Comparison of ENCODE assay signal across 1 cellular context in genomic region chr4:6709230-6710114, GRCh38.
TF ChIP-seq lines count a peak whose summit lies in the region.

Gene MRFAP1L1 (minus strand): TSS chr4:6709865. CDS start chr4:6709629, 236 bp downstream.

TF ChIP-seq in HepG2, 621 proteins besides CTCF, POLR2A, EP300 and RAD21 (continued from another document and continues in another):
- TF ChIP-seq ZNF280D (CRISPR knock-in tag; IDR thresholded peaks at IDR 0.05), result peak; percentile 79
- TF ChIP-seq REXO4 (CRISPR knock-in tag; IDR thresholded peaks at IDR 0.05; ENCODE audit: borderline replicate concordance), result no peak
- no peak for TF ChIP-seq HINFP (CRISPR knock-in tag; IDR thresholded peaks at IDR 0.05; ENCODE audit: low read depth)
- peak; percentile 57; the same call in 1 of the 2 replicates for TF ChIP-seq ZNF276 (CRISPR knock-in tag; IDR thresholded peaks at IDR 0.05; ENCODE audit: low read depth)
- TF ChIP-seq MIXL1 (CRISPR knock-in tag; IDR thresholded peaks at IDR 0.05), result no peak
- no peak for TF ChIP-seq ZNF10 (CRISPR knock-in tag; IDR thresholded peaks at IDR 0.05; ENCODE audit: borderline replicate concordance, low read depth)
- TF ChIP-seq SALL2 (CRISPR knock-in tag; IDR thresholded peaks at IDR 0.05), result no peak
- TF ChIP-seq ZFP37 (CRISPR knock-in tag; IDR thresholded peaks at IDR 0.05; ENCODE audit: borderline replicate concordance), result no peak
- no peak for TF ChIP-seq ZNF143 (CRISPR knock-in tag; IDR thresholded peaks at IDR 0.05)
- TF ChIP-seq HOXA7 (CRISPR knock-in tag; IDR thresholded peaks at IDR 0.05), result no peak
- no peak for TF ChIP-seq ZNF652 (CRISPR knock-in tag; IDR thresholded peaks at IDR 0.05; ENCODE audit: borderline replicate concordance, low read depth)
- no peak for TF ChIP-seq ZMYM2 (CRISPR knock-in tag; IDR thresholded peaks at IDR 0.05)
- no peak for TF ChIP-seq REL (CRISPR knock-in tag; conservative IDR thresholded peaks at IDR 0.05)
- no peak for TF ChIP-seq HDAC6 (IDR thresholded peaks at IDR 0.05; ENCODE audit: low read depth, low read length)
- no peak for TF ChIP-seq RCOR2 (CRISPR knock-in tag; IDR thresholded peaks at IDR 0.05)
- TF ChIP-seq ZNF256 (CRISPR knock-in tag; conservative IDR thresholded peaks at IDR 0.05), result no peak; the same call in 1 of the 2 replicates
- TF ChIP-seq ZNF30 (CRISPR knock-in tag; IDR thresholded peaks at IDR 0.05), result 0 out of 2 replicates have a peak, but pooled peaks have one; percentile 55
- TF ChIP-seq KDM5B (CRISPR knock-in tag; IDR thresholded peaks at IDR 0.05; ENCODE audit: borderline replicate concordance), result peak; percentile 74
- no peak for TF ChIP-seq ZNF761 (CRISPR knock-in tag; conservative IDR thresholded peaks at IDR 0.05)
- no peak for TF ChIP-seq PBX3 (CRISPR knock-in tag; IDR thresholded peaks at IDR 0.05; ENCODE audit: borderline replicate concordance)
- no peak for TF ChIP-seq ZSCAN9 (CRISPR knock-in tag; IDR thresholded peaks at IDR 0.05; ENCODE audit: borderline replicate concordance)
- no peak for TF ChIP-seq TCF12 (IDR thresholded peaks at IDR 0.05)
- no peak for TF ChIP-seq TCF12 (CRISPR knock-in tag; IDR thresholded peaks at IDR 0.05)
- no peak; the same call in 1 of the 2 replicates for TF ChIP-seq ZBTB4 (CRISPR knock-in tag; IDR thresholded peaks at IDR 0.05; ENCODE audit: borderline replicate concordance)
- no peak for TF ChIP-seq ZNF414 (CRISPR knock-in tag; IDR thresholded peaks at IDR 0.05)
- no peak for TF ChIP-seq LCORL (IDR thresholded peaks at IDR 0.05)
- TF ChIP-seq LCORL (CRISPR knock-in tag; IDR thresholded peaks at IDR 0.05), result no peak; the same call in 1 of the 2 replicates
- TF ChIP-seq ZBTB39 (CRISPR knock-in tag; IDR thresholded peaks at IDR 0.05), result no peak
- TF ChIP-seq NRL (CRISPR knock-in tag; IDR thresholded peaks at IDR 0.05; ENCODE audit: borderline replicate concordance), result peak; percentile 93
- no peak for TF ChIP-seq PAWR (CRISPR knock-in tag; IDR thresholded peaks at IDR 0.05; ENCODE audit: borderline replicate concordance)
- TF ChIP-seq ZNF383 (CRISPR knock-in tag; IDR thresholded peaks at IDR 0.05; ENCODE audit: borderline replicate concordance), result no peak
- no peak for TF ChIP-seq SKI (IDR thresholded peaks at IDR 0.05; ENCODE audit: partially characterized antibody)
- TF ChIP-seq TEAD2 (CRISPR knock-in tag; IDR thresholded peaks at IDR 0.05), result no peak
- TF ChIP-seq ZNF607 (CRISPR knock-in tag; IDR thresholded peaks at IDR 0.05; ENCODE audit: borderline replicate concordance), result peak; percentile 6; the same call in 1 of the 2 replicates
- TF ChIP-seq MXD4 (CRISPR knock-in tag; IDR thresholded peaks at IDR 0.05), result no peak
- peak; percentile 66; the same call in 1 of the 2 replicates for TF ChIP-seq ZNF274 (CRISPR knock-in tag; IDR thresholded peaks at IDR 0.05)
- TF ChIP-seq JUND (CRISPR knock-in tag; IDR thresholded peaks at IDR 0.05), result no peak
- TF ChIP-seq SRSF1 (optimal IDR thresholded peaks at IDR 0.05; ENCODE audit: low read depth, low read length), result no peak
- TF ChIP-seq CHCHD3 (CRISPR knock-in tag; IDR thresholded peaks at IDR 0.05), result no peak
- no peak for TF ChIP-seq ADNP (CRISPR knock-in tag; IDR thresholded peaks at IDR 0.05)
- TF ChIP-seq HOXA3 (CRISPR knock-in tag; IDR thresholded peaks at IDR 0.05), result peak; percentile 97
- peak; percentile 91 for TF ChIP-seq ASH2L (IDR thresholded peaks at IDR 0.05; ENCODE audit: insufficient read length, low read depth, low read length)
- TF ChIP-seq KLF11 (CRISPR knock-in tag; IDR thresholded peaks at IDR 0.05), result no peak; the same call in 1 of the 2 replicates
- no peak for TF ChIP-seq IKZF5 (CRISPR knock-in tag; IDR thresholded peaks at IDR 0.05)
- peak; percentile 80 for TF ChIP-seq POLR2G (IDR thresholded peaks at IDR 0.05; ENCODE audit: low read depth, low read length)
- TF ChIP-seq ZNF605 (CRISPR knock-in tag; IDR thresholded peaks at IDR 0.05), result peak; percentile 75; the same call in 1 of the 2 replicates
- TF ChIP-seq ZIK1 (CRISPR knock-in tag; IDR thresholded peaks at IDR 0.05; ENCODE audit: borderline replicate concordance, low read depth), result no peak; the same call in 1 of the 2 replicates
- TF ChIP-seq ZBTB34 (CRISPR knock-in tag; IDR thresholded peaks at IDR 0.05), result no peak
- no peak for TF ChIP-seq PHF21A (CRISPR knock-in tag; IDR thresholded peaks at IDR 0.05)
- TF ChIP-seq GLI4 (CRISPR knock-in tag; IDR thresholded peaks at IDR 0.05; ENCODE audit: borderline replicate concordance), result 0 out of 2 replicates have a peak, but pooled peaks have one; percentile 31
- TF ChIP-seq RFX1 (IDR thresholded peaks at IDR 0.05), result no peak
- TF ChIP-seq REPIN1 (CRISPR knock-in tag; IDR thresholded peaks at IDR 0.05; ENCODE audit: borderline replicate concordance, low read depth), result no peak; the same call in 1 of the 2 replicates
- TF ChIP-seq ZNF34 (CRISPR knock-in tag; IDR thresholded peaks at IDR 0.05; ENCODE audit: borderline replicate concordance), result no peak
- no peak for TF ChIP-seq ZNF24 (IDR thresholded peaks at IDR 0.05)
- TF ChIP-seq HNRNPH1 (optimal IDR thresholded peaks at IDR 0.05; ENCODE audit: low read depth, low read length), result no peak
- TF ChIP-seq ZNF816 (CRISPR knock-in tag; IDR thresholded peaks at IDR 0.05; ENCODE audit: borderline replicate concordance), result 0 out of 2 replicates have a peak, but pooled peaks have one; percentile 36
- no peak for TF ChIP-seq ELF4 (CRISPR knock-in tag; IDR thresholded peaks at IDR 0.05; ENCODE audit: borderline replicate concordance)
